8 cellular contexts compared by ENCODE assay signal in the genomic region with DNA sequence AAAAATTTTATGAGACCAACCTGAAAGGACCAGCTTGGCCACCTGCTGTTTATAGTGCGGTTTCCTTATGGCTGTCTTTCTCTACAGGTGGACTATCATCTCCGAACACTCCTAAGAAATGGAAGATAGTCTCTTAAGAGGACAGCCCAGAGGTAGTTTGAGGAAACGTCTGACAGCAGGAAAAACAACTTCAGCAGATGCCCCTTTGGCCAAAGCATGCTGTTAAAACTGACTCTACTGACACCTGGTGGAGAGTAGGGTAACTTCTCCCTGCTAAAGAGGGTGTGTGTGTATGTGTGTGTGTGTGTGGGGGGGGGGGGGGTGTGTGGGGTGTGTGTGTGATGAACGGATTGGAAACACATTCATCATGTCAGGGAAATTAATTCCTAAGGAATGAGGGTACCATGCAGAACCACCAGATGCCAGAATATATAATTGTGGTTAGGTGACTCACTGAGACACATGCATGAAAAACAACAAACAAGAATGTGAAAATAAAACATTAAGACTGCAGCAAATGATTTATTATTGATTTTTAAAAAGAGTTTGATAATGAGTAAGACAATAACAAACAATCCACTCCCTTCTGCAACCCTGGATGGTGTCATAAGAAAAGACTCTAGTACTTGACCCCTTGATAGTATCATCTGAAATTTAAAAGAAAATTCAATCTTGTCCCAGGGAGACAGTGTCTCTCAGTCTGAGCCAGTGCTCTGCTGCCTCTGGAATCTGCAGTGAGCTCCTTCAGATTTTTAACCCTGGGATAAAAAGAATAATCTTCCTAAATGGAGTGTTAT.
A peak's percentile ranks its signal among the peaks of the same experiment; 100 is the strongest.
DNase-seq lines count a peak whose midpoint lies in the region; ATAC-seq and TF ChIP-seq lines count a peak whose summit lies in the region.

No MANE protein-coding gene starts in this region.

- no peaks in the 10 kb centered on the region for H3K9me3 Mint-ChIP-seq in activated CD8-positive, alpha-beta memory T cell treated with anti-CD3 and anti-CD28 coated beads, Interleukin-2, amount 10 ng/mL, durations not matched to agents 7 days and 5 days (ENCODE audit: low read depth)
- H3K9me3 Mint-ChIP-seq in immature natural killer cell, result no peaks in the 10 kb centered on the region

- H3K36me3 ChIP-seq in OCI-LY7 (ENCODE audit: insufficient read depth, low read length) (no peaks in the 10 kb centered on the region), brain microvascular endothelial cell (replicated peaks) (no peaks in the 10 kb centered on the region), smooth muscle cell (ENCODE audit: low read depth) (no peaks in the 10 kb centered on the region)

- peaks cover 15% of the 10 kb centered on the region for H3F3A ChIP-seq in smooth muscle cell (ENCODE audit: low read depth)

- no peaks in the 10 kb centered on the region for H3K36me3 Mint-ChIP-seq in activated CD8-positive, alpha-beta memory T cell treated with anti-CD3 and anti-CD28 coated beads, Interleukin-2, amount 10 ng/mL, durations not matched to agents 7 days and 5 days
- H3K36me3 Mint-ChIP-seq in immature natural killer cell, result no peaks in the 10 kb centered on the region

- TF ChIP-seq CTCF in OCI-LY7 (conservative IDR thresholded peaks at IDR 0.05; ENCODE audit: low read length) (peak; percentile 84), brain microvascular endothelial cell (IDR thresholded peaks at IDR 0.05; ENCODE audit: low read depth, low read length, missing control alignments) (peak; percentile 82), smooth muscle cell (IDR thresholded peaks at IDR 0.05; ENCODE audit: borderline replicate concordance, insufficient read depth, poor library complexity, severe bottlenecking) (peak; percentile 67)

- CTCF ChIA-PET in activated CD8-positive, alpha-beta memory T cell treated with anti-CD3 and anti-CD28 coated beads, Interleukin-2, amount 10 ng/mL, durations not matched to agents 7 days and 5 days (lab: Charles Lee), result interaction anchor here (1.0 to 2.4 kb wide), 6 partner anchors 13 to 349 kb away, joined by 3 to 8 read pairs (median 4); no protein-coding TSS in a partner anchor
- CTCF ChIA-PET in OCI-LY7 (lab: Charles Lee; ENCODE audit: unreplicated experiment), result no interaction called here

- H3K9me2 ChIP-seq in OCI-LY7 (ENCODE audit: insufficient read depth, low read length), result no peaks in the 10 kb centered on the region

- in situ Hi-C loops in brain microvascular endothelial cell (cut with HindIII; ENCODE audit: low pct_ligation_motif_present, low sequenced_read_pairs), result no loop called here

- no peaks in the 10 kb centered on the region for H4K20me1 ChIP-seq in OCI-LY7 (ENCODE audit: insufficient read depth, low read length)
- no peaks in the 10 kb centered on the region for H4K20me1 ChIP-seq in smooth muscle cell (ENCODE audit: low read depth)

- BruUV-seq in OCI-LY7 (replicated peaks; lab: Mats Ljungman, UMichigan), result no TSS peak

- 23% methylated on average over 4 of the region's 4 CpGs for WGBS in smooth muscle cell (ENCODE audit: low lambda C conversion rate)

- H3K27ac Mint-ChIP-seq in activated CD8-positive, alpha-beta memory T cell treated with anti-CD3 and anti-CD28 coated beads, Interleukin-2, amount 10 ng/mL, durations not matched to agents 7 days and 5 days, result no peak overlapping the region
- H3K27ac Mint-ChIP-seq in immature natural killer cell, result no peak overlapping the region

- H3K79me2 ChIP-seq in OCI-LY7 (ENCODE audit: insufficient read depth, low read depth, low read length) (no peaks in the 10 kb centered on the region), smooth muscle cell (ENCODE audit: low read depth) (no peaks in the 10 kb centered on the region)

- ATAC-seq in activated CD8-positive, alpha-beta memory T cell treated with anti-CD3 and anti-CD28 coated beads, Interleukin-2, amount 10 ng/mL, durations not matched to agents 7 days and 5 days, result peak; percentile 53
- peak; percentile 88 for ATAC-seq in GM21529 (IDR thresholded peaks at IDR 0.05; ENCODE audit: unreplicated experiment)

- H3K4me1 ChIP-seq in OCI-LY7 (ENCODE audit: insufficient read depth, low read length, poor library complexity, severe bottlenecking) (no peaks in the 10 kb centered on the region), smooth muscle cell (ENCODE audit: low read depth) (peaks cover 9% of the 10 kb centered on the region)

- H2AFZ ChIP-seq in OCI-LY7 (ENCODE audit: low read length) (no peak overlapping the region), smooth muscle cell (ENCODE audit: low read depth) (no peak overlapping the region)

- H3K27me3 ChIP-seq in brain microvascular endothelial cell (replicated peaks) (no peaks in the 10 kb centered on the region), smooth muscle cell (ENCODE audit: low read depth) (no peaks in the 10 kb centered on the region)

- H3K9me3 ChIP-seq in OCI-LY7 (ENCODE audit: low read length), result no peaks in the 10 kb centered on the region
- H3K9me3 ChIP-seq in smooth muscle cell (replicated peaks; ENCODE audit: low read depth), result no peaks in the 10 kb centered on the region

- H3K9ac ChIP-seq in smooth muscle cell (ENCODE audit: low read depth), result peak overlapping the region; percentile 26

- H3K4me3 ChIP-seq in OCI-LY7 (ENCODE audit: low read depth, low read length, poor library complexity, severe bottlenecking) (no peak overlapping the region), brain microvascular endothelial cell (ENCODE audit: low read depth, low read length) (no peak overlapping the region), smooth muscle cell (no peak overlapping the region)

- DNase-seq in activated CD8-positive, alpha-beta memory T cell treated with anti-CD3 and anti-CD28 coated beads, Interleukin-2, amount 10 ng/mL, durations not matched to agents 7 days and 5 days, result no peak
- no peak for DNase-seq in activated CD8-positive, alpha-beta memory T cell treated with anti-CD3 and anti-CD28 coated beads for 24 hours
- peak; percentile 95 for DNase-seq in HS-5 (ENCODE audit: low read depth)
- DNase-seq in OCI-LY7 (ENCODE audit: low spot score), result peak; percentile 75
- DNase-seq in brain microvascular endothelial cell, result peak; percentile 81
- peak; percentile 5 to 25 (median 16) for DNase-seq in immature natural killer cell
- DNase-seq in smooth muscle cell (lab: John Stamatoyannopoulos, UW; ENCODE audit: unreplicated experiment), result peak; percentile 8

- intact Hi-C loops in OCI-LY7 (cut with micrococcal nuclease; ENCODE audit: unreplicated experiment), result loop anchor here (1.0 to 5.0 kb wide), 3 partner anchors 51 to 349 kb away; no protein-coding TSS in a partner anchor

- no peak overlapping the region for H3K4me3 Mint-ChIP-seq in activated CD8-positive, alpha-beta memory T cell treated with anti-CD3 and anti-CD28 coated beads, Interleukin-2, amount 10 ng/mL, durations not matched to agents 7 days and 5 days
- H3K4me3 Mint-ChIP-seq in immature natural killer cell, result no peak overlapping the region

- H3K4me1 Mint-ChIP-seq in activated CD8-positive, alpha-beta memory T cell treated with anti-CD3 and anti-CD28 coated beads, Interleukin-2, amount 10 ng/mL, durations not matched to agents 7 days and 5 days, result peaks cover 4% of the 10 kb centered on the region
- no peaks in the 10 kb centered on the region for H3K4me1 Mint-ChIP-seq in immature natural killer cell

- H3K27ac ChIP-seq in OCI-LY7 (ENCODE audit: low read depth, low read length, poor library complexity, severe bottlenecking) (no peak overlapping the region), brain microvascular endothelial cell (peak overlapping the region; percentile 58), smooth muscle cell (ENCODE audit: low read depth) (peak overlapping the region; percentile 96)

- H3K4me2 ChIP-seq in OCI-LY7 (ENCODE audit: low read length) (no peak overlapping the region), smooth muscle cell (peak overlapping the region; percentile 24)

- POLR2A ChIA-PET in OCI-LY7 (lab: Charles Lee), result interaction anchor here (0.7 kb wide), 1 partner anchor 243 kb away, joined by 3 read pairs; no protein-coding TSS in a partner anchor

- peaks cover 5% of the 10 kb centered on the region for H3K27me3 Mint-ChIP-seq in activated CD8-positive, alpha-beta memory T cell treated with anti-CD3 and anti-CD28 coated beads, Interleukin-2, amount 10 ng/mL, durations not matched to agents 7 days and 5 days
- H3K27me3 Mint-ChIP-seq in immature natural killer cell (ENCODE audit: low read depth in 3 of 3), result peaks cover 0 to 4% (median 0%) of the 10 kb centered on the region in 3 donors

Comparison
In these comparisons a context has a peak if more than half of its experiments do, and no peak if none do; other contexts are left out.
1. DNase-seq: peak in HS-5 (single experiment), OCI-LY7 (single experiment), brain microvascular endothelial cell (single experiment), immature natural killer cell (3 of 3) and smooth muscle cell (single experiment); none in activated CD8-positive, alpha-beta memory T cell treated with anti-CD3 and anti-CD28 coated beads, Interleukin-2, amount 10 ng/mL, durations not matched to agents 7 days and 5 days (single experiment) and activated CD8-positive, alpha-beta memory T cell treated with anti-CD3 and anti-CD28 coated beads for 24 hours (single experiment).
2. Peak in every context shown above with its lines, with median percentiles within 50 percentile points of each other: CTCF ChIP-seq.